In genomic region chr4:2832309-2832980, GRCh38 we compare ENCODE assay signal across 8 cellular contexts. TPM values are rescaled to one million over a fixed set of nuclear protein-coding genes. Genes with fewer than 3 reads are reported as not detected.
DNase-seq lines count a peak whose midpoint lies in the region; ATAC-seq and TF ChIP-seq lines count a peak whose summit lies in the region.

No MANE protein-coding gene starts in this region.

- no peak overlapping the region for H3K4me2 ChIP-seq in neural progenitor cell

- H3K27me3 Mint-ChIP-seq in activated naive CD8-positive, alpha-beta T cell treated with anti-CD3 and anti-CD28 coated beads, Interleukin-2, amount 50 U/mL, for 24 hours = no peaks in the 10 kb centered on the region
- no peaks in the 10 kb centered on the region for H3K27me3 Mint-ChIP-seq in neural progenitor cell (ENCODE audit: insufficient read depth, low read depth)

- H3K36me3 ChIP-seq in neural progenitor cell = no peaks in the 10 kb centered on the region

- ATAC-seq in GM18867 (IDR thresholded peaks at IDR 0.05; ENCODE audit: unreplicated experiment) (peak; percentile 76), HG02870 (IDR thresholded peaks at IDR 0.05; ENCODE audit: unreplicated experiment) (peak; percentile 54)
- peak; percentile 27 for ATAC-seq in activated naive CD8-positive, alpha-beta T cell treated with anti-CD3 and anti-CD28 coated beads, Interleukin-2, amount 50 U/mL, for 24 hours

- peaks cover 4% of the 10 kb centered on the region for H3K4me1 ChIP-seq in neural progenitor cell

- H3K27ac Mint-ChIP-seq in activated naive CD8-positive, alpha-beta T cell treated with anti-CD3 and anti-CD28 coated beads, Interleukin-2, amount 50 U/mL, for 24 hours = peak overlapping the region; percentile 52
- H3K27ac Mint-ChIP-seq in neural progenitor cell = no peak overlapping the region

- TF ChIP-seq CTCF in neural progenitor cell (IDR thresholded peaks at IDR 0.05) = no peak

- H2AFZ ChIP-seq in neural progenitor cell (replicated peaks) = no peak overlapping the region

- H3K4me3 ChIP-seq in neural progenitor cell = no peak overlapping the region

- H3F3A ChIP-seq in neural progenitor cell (ENCODE audit: low read depth) = peaks cover 4% of the 10 kb centered on the region

- H3K9me3 ChIP-seq in neural progenitor cell (ENCODE audit: low read depth) = no peaks in the 10 kb centered on the region

- no peak overlapping the region for H3K4me3 Mint-ChIP-seq in activated naive CD8-positive, alpha-beta T cell treated with anti-CD3 and anti-CD28 coated beads, Interleukin-2, amount 50 U/mL, for 24 hours
- no peak overlapping the region for H3K4me3 Mint-ChIP-seq in neural progenitor cell

- H3K9me3 Mint-ChIP-seq in activated naive CD8-positive, alpha-beta T cell treated with anti-CD3 and anti-CD28 coated beads, Interleukin-2, amount 50 U/mL, for 24 hours = no peaks in the 10 kb centered on the region
- no peaks in the 10 kb centered on the region for H3K9me3 Mint-ChIP-seq in neural progenitor cell

- peaks cover 14% of the 10 kb centered on the region for H3K36me3 Mint-ChIP-seq in activated naive CD8-positive, alpha-beta T cell treated with anti-CD3 and anti-CD28 coated beads, Interleukin-2, amount 50 U/mL, for 24 hours (ENCODE audit: low read depth)
- H3K36me3 Mint-ChIP-seq in neural progenitor cell = no peaks in the 10 kb centered on the region

- no peak overlapping the region for H3K9ac ChIP-seq in neural progenitor cell

- peaks cover 39% of the 10 kb centered on the region for H3K4me1 Mint-ChIP-seq in activated naive CD8-positive, alpha-beta T cell treated with anti-CD3 and anti-CD28 coated beads, Interleukin-2, amount 50 U/mL, for 24 hours
- peaks cover 4% of the 10 kb centered on the region for H3K4me1 Mint-ChIP-seq in neural progenitor cell

- DNase-seq in AG08396 (ENCODE audit: low spot score) (peak; percentile 2), cerebellar nuclear complex (lab: John Stamatoyannopoulos, UW) (no peak), neural progenitor cell (ENCODE audit: low spot score) (no peak), NCI-H1417 treated with DMSO at 0.1 percent for 48 hours (lab: John Stamatoyannopoulos, UW) (no peak)
- no peak for DNase-seq in activated naive CD8-positive, alpha-beta T cell treated with anti-CD3 and anti-CD28 coated beads, Interleukin-2, amount 50 U/mL, for 24 hours
- no peak for DNase-seq in stimulated activated CD8-positive, alpha-beta memory T cell treated with anti-CD3 and anti-CD28 coated beads, Interleukin-4, amount 100 ng/mL, for 48 hours

- no peaks in the 10 kb centered on the region for H3K79me2 ChIP-seq in neural progenitor cell (ENCODE audit: low read depth)

- no peaks in the 10 kb centered on the region for H4K20me1 ChIP-seq in neural progenitor cell (ENCODE audit: low read depth)

- H3K27me3 ChIP-seq in neural progenitor cell = no peaks in the 10 kb centered on the region

- no peak overlapping the region for H3K27ac ChIP-seq in neural progenitor cell

RNA-seq across cellular contexts. Expression of gene ADD1, which starts 11.2 kb away (rescaled TPM):
- 131 and 140 TPM in 2 replicates for total RNA-seq in neural progenitor cell (ENCODE audit: low replicate concordance)

RNA-seq across cellular contexts. Expression of gene SH3BP2, which starts 39.6 kb away (rescaled TPM):
- 11.8 and 30.8 TPM in 2 replicates for total RNA-seq in neural progenitor cell (ENCODE audit: low replicate concordance)
